ENCODE assay signal across 5 cellular contexts in genomic region chr19:1072371-1073015, GRCh38. TPM values are rescaled to one million over a fixed set of nuclear protein-coding genes. Genes with fewer than 3 reads are reported as not detected.
DNase-seq lines count a peak whose midpoint lies in the region; ATAC-seq and TF ChIP-seq lines count a peak whose summit lies in the region.
"Had no signal": no experiment of that assay in that cellular context is flagged by ENCODE, and none has a peak within 500 bp of the region (broad histone marks: within the 10 kb centered on the region; RNA-seq: fewer than 3 reads in every experiment).

No MANE protein-coding gene starts in this region.

- intact Hi-C loops in activated CD8-positive, alpha-beta T cell treated with anti-CD3 and anti-CD28 coated beads for 36 hours (cut with micrococcal nuclease): no loop called here

- DNase-seq in activated CD8-positive, alpha-beta T cell treated with anti-CD3 and anti-CD28 coated beads for 36 hours: no peak
- peak in 2 of 10 donors; percentile 13 to 25 for DNase-seq in naive thymus-derived CD8-positive, alpha-beta T cell
- no peak for DNase-seq in chondrocyte (ENCODE audit: low spot score)
- DNase-seq: DMS79, NCI-H510A treated with DMSO at 0.1 percent for 48 hours had no signal

- POLR2A ChIA-PET in activated CD8-positive, alpha-beta T cell treated with anti-CD3 and anti-CD28 coated beads for 36 hours (lab: Charles Lee): interaction anchor here (0.8 to 12.2 kb wide), 9 partner anchors 8 to 47 kb away, joined by 3 to 148 read pairs (median 4); partner anchors contain the start of gene CNN2
- POLR2A ChIA-PET in naive thymus-derived CD8-positive, alpha-beta T cell (lab: Charles Lee): interaction anchor here (0.7 to 31.7 kb wide), 9 partner anchors 1 to 201 kb away, joined by 3 to 2279 read pairs (median 621); partner anchors contain the start of genes ABCA7, ARHGAP45, CNN2 and GPX4

- no peaks in the 10 kb centered on the region for H3K27me3 Mint-ChIP-seq in activated CD8-positive, alpha-beta T cell treated with anti-CD3 and anti-CD28 coated beads for 36 hours
- peaks cover 0 to 4% (median 0%) of the 10 kb centered on the region in 5 donors for H3K27me3 Mint-ChIP-seq in naive thymus-derived CD8-positive, alpha-beta T cell
- H3K27me3 Mint-ChIP-seq in chondrocyte (ENCODE audit: low read depth): peaks cover 20% of the 10 kb centered on the region

- peaks cover 63% of the 10 kb centered on the region for H3K36me3 Mint-ChIP-seq in activated CD8-positive, alpha-beta T cell treated with anti-CD3 and anti-CD28 coated beads for 36 hours (ENCODE audit: low read depth)
- H3K36me3 Mint-ChIP-seq in naive thymus-derived CD8-positive, alpha-beta T cell: peaks cover 0 to 70% (median 39%) of the 10 kb centered on the region in 3 donors
- no peaks in the 10 kb centered on the region for H3K36me3 Mint-ChIP-seq in chondrocyte (ENCODE audit: low read depth)

- ATAC-seq in activated CD8-positive, alpha-beta T cell treated with anti-CD3 and anti-CD28 coated beads for 36 hours: no peak
- ATAC-seq in naive thymus-derived CD8-positive, alpha-beta T cell: no peak

- H3K27ac Mint-ChIP-seq in activated CD8-positive, alpha-beta T cell treated with anti-CD3 and anti-CD28 coated beads for 36 hours: peak overlapping the region; percentile 84
- peak overlapping the region; percentile 87 to 98 (median 96) for H3K27ac Mint-ChIP-seq in naive thymus-derived CD8-positive, alpha-beta T cell
- H3K27ac Mint-ChIP-seq in chondrocyte (ENCODE audit: unreplicated experiment): no peak overlapping the region

- peak overlapping the region; percentile 71 for H3K4me3 Mint-ChIP-seq in activated CD8-positive, alpha-beta T cell treated with anti-CD3 and anti-CD28 coated beads for 36 hours
- H3K4me3 Mint-ChIP-seq in naive thymus-derived CD8-positive, alpha-beta T cell: peak overlapping the region; percentile 75 to 97 (median 86)
- no peak overlapping the region for H3K4me3 Mint-ChIP-seq in chondrocyte (ENCODE audit: unreplicated experiment)

- H3K4me1 Mint-ChIP-seq in activated CD8-positive, alpha-beta T cell treated with anti-CD3 and anti-CD28 coated beads for 36 hours (ENCODE audit: low read depth): peaks cover 53% of the 10 kb centered on the region
- peaks cover 33 to 65% (median 57%) of the 10 kb centered on the region in 4 donors for H3K4me1 Mint-ChIP-seq in naive thymus-derived CD8-positive, alpha-beta T cell
- H3K4me1 Mint-ChIP-seq in chondrocyte (ENCODE audit: low read depth): peaks cover 5% of the 10 kb centered on the region

- CTCF ChIA-PET in activated CD8-positive, alpha-beta T cell treated with anti-CD3 and anti-CD28 coated beads for 36 hours (lab: Charles Lee): interaction anchor here (1.0 to 1.6 kb wide), 2 partner anchors 172 to 194 kb away, joined by 3 read pairs; no protein-coding TSS in a partner anchor

- no peaks in the 10 kb centered on the region for H3K9me3 Mint-ChIP-seq in activated CD8-positive, alpha-beta T cell treated with anti-CD3 and anti-CD28 coated beads for 36 hours
- H3K9me3 Mint-ChIP-seq in naive thymus-derived CD8-positive, alpha-beta T cell: no peaks in the 10 kb centered on the region
- H3K9me3 Mint-ChIP-seq in chondrocyte (ENCODE audit: low read depth): no peaks in the 10 kb centered on the region

- no peak for TF ChIP-seq CTCF in activated CD8-positive, alpha-beta T cell treated with anti-CD3 and anti-CD28 coated beads for 36 hours (IDR thresholded peaks at IDR 0.05)
- TF ChIP-seq CTCF in chondrocyte (IDR thresholded peaks at IDR 0.05): no peak

RNA-seq across cellular contexts. Expression of gene ARHGAP45, which starts 5.5 kb away (rescaled TPM):
- total RNA-seq in activated CD8-positive, alpha-beta T cell treated with anti-CD3 and anti-CD28 coated beads for 36 hours: 100 to 1,000 TPM; 136 to 150 TPM
- total RNA-seq in naive thymus-derived CD8-positive, alpha-beta T cell: 1,000 to 10,000 TPM; 1,025 to 1,060 TPM
- polyA plus RNA-seq in naive thymus-derived CD8-positive, alpha-beta T cell: 100 to 1,000 TPM; 261 to 681 (median 358) TPM
- 0.57 to 1.6 TPM (median 1.0 TPM) in 3 replicates for total RNA-seq in chondrocyte

RNA-seq across cellular contexts. Expression of gene POLR2E, which starts 22.7 kb away (rescaled TPM):
- total RNA-seq in activated CD8-positive, alpha-beta T cell treated with anti-CD3 and anti-CD28 coated beads for 36 hours: 100 to 1,000 TPM; 271 to 282 TPM
- total RNA-seq in naive thymus-derived CD8-positive, alpha-beta T cell: 10 to 100 TPM; 88.0 to 95.3 TPM
- polyA plus RNA-seq in naive thymus-derived CD8-positive, alpha-beta T cell: 100 to 1,000 TPM; 159 to 233 (median 187) TPM
- 110 to 119 TPM (median 113 TPM) in 3 replicates for total RNA-seq in chondrocyte

RNA-seq across cellular contexts. Expression of gene GPX4, which starts 31.3 kb away (rescaled TPM):
- 100 to 1,000 TPM; 224 to 232 TPM for total RNA-seq in activated CD8-positive, alpha-beta T cell treated with anti-CD3 and anti-CD28 coated beads for 36 hours
- 100 to 1,000 TPM; 207 to 225 TPM for total RNA-seq in naive thymus-derived CD8-positive, alpha-beta T cell
- 100 to 1,000 TPM; 370 to 465 (median 405) TPM for polyA plus RNA-seq in naive thymus-derived CD8-positive, alpha-beta T cell
- 240 to 246 TPM (median 245 TPM) in 3 replicates for total RNA-seq in chondrocyte

RNA-seq across cellular contexts. Expression of gene ABCA7, which starts 32.6 kb away (rescaled TPM):
- 10 to 100 TPM; 14.0 to 14.6 TPM for total RNA-seq in activated CD8-positive, alpha-beta T cell treated with anti-CD3 and anti-CD28 coated beads for 36 hours
- total RNA-seq in naive thymus-derived CD8-positive, alpha-beta T cell: 100 to 1,000 TPM; 221 to 232 TPM
- polyA plus RNA-seq in naive thymus-derived CD8-positive, alpha-beta T cell: 10 to 100 TPM in 1 of 3 donors, 1 to 10 TPM in 2; 4.2 to 14.4 (median 8.7) TPM
- total RNA-seq in chondrocyte: 6.7 to 15.9 TPM (median 8.9 TPM) in 3 replicates

RNA-seq across cellular contexts. Expression of gene CNN2, which starts 46.1 kb away (rescaled TPM):
- total RNA-seq in activated CD8-positive, alpha-beta T cell treated with anti-CD3 and anti-CD28 coated beads for 36 hours: 10 to 100 TPM; 97.4 to 98.3 TPM
- total RNA-seq in naive thymus-derived CD8-positive, alpha-beta T cell: 100 to 1,000 TPM; 211 to 216 TPM
- 100 to 1,000 TPM; 498 to 693 (median 515) TPM for polyA plus RNA-seq in naive thymus-derived CD8-positive, alpha-beta T cell
- 258 to 363 TPM (median 357 TPM) in 3 replicates for total RNA-seq in chondrocyte

Comparison
In these comparisons a context has a peak if more than half of its experiments do, and no peak if none do; other contexts are left out.
1. RNA of gene ARHGAP45, which starts 5.5 kb away (total RNA-seq): 1,025 to 1,060 TPM in naive thymus-derived CD8-positive, alpha-beta T cell and 136 to 150 TPM in activated CD8-positive, alpha-beta T cell treated with anti-CD3 and anti-CD28 coated beads for 36 hours; 0.57 to 1.6 TPM in chondrocyte; every median in the first group is over 10 times any median in the second.